24 cellular contexts compared by ENCODE assay signal in the genomic region with DNA sequence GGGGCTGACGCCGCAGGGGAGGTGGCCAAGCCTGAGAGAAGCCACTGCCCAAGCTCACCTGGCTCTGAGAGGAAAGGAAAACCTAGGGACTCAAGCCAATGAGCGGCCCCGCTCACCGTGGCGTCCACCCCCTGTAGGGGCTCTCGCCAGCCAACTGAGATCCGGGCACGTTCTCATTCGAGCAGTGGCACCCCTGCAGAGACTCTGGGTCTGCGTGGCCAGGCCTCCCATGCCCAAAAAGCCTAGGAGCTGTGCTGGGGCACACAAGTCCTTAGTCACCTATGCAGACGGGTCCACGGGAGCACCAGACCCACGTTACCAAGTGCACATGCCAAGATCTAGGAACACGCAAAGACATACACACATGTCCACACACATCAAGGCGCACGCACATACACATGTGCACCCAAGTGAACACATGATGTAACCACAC.
"Had no signal": no experiment of that assay in that cellular context is flagged by ENCODE, and none has a peak within 500 bp of the region (broad histone marks: within the 10 kb centered on the region; RNA-seq: fewer than 3 reads in every experiment).

No MANE protein-coding gene starts in this region.

- H3K27ac Mint-ChIP-seq: activated CD4-positive, alpha-beta memory T cell treated with anti-CD3 and anti-CD28 coated beads for 36 hours; activated naive CD4-positive, alpha-beta T cell treated with anti-CD3 and anti-CD28 coated beads, Interleukin-2, amount 50 U/mL, for 72 hours; activated T-helper 1 cell treated with anti-CD3 and anti-CD28 coated beads, Interleukin-12 subunit alpha, Interleukin-12 subunit beta, Interleukin-2, Interleukin-4 antibody, amounts not matched to agents 30 ng/mL and 10 ng/mL and 1 ng/mL, durations not matched to agents 14 hours and 24 hours and 36 hours had no signal

- H3K4me1 ChIP-seq: prostate gland had no signal

- H3K4me3 ChIP-seq: body of pancreas, colonic mucosa, hepatocyte, prostate gland, skin epidermis, tibial nerve, uterus had no signal

- H3K36me3 ChIP-seq: uterus had no signal

- H3K9me3 Mint-ChIP-seq: neural crest cell; stimulated activated naive CD8-positive, alpha-beta T cell treated with anti-CD3 and anti-CD28 coated beads, Interleukin-15, Interleukin-2, amounts not matched to agents 100 ng/mL and 50 ng/mL, for 24 hours had no signal

- H2AFZ ChIP-seq: hepatocyte had no signal

- H3K27me3 Mint-ChIP-seq: activated CD4-positive, alpha-beta memory T cell treated with anti-CD3 and anti-CD28 coated beads for 36 hours; stimulated activated naive CD8-positive, alpha-beta T cell treated with anti-CD3 and anti-CD28 coated beads, Interleukin-15, Interleukin-2, amounts not matched to agents 100 ng/mL and 50 ng/mL, for 24 hours; T-helper 17 cell had no signal

- H3K4me3 Mint-ChIP-seq: activated CD4-positive, alpha-beta memory T cell treated with anti-CD3 and anti-CD28 coated beads for 36 hours; activated T-helper 1 cell treated with anti-CD3 and anti-CD28 coated beads, Interleukin-12 subunit alpha, Interleukin-12 subunit beta, Interleukin-2, Interleukin-4 antibody, amounts not matched to agents 30 ng/mL and 10 ng/mL and 1 ng/mL, durations not matched to agents 14 hours and 24 hours and 36 hours; endodermal cell; stimulated activated naive CD8-positive, alpha-beta T cell treated with anti-CD3 and anti-CD28 coated beads, Interleukin-15, Interleukin-2, amounts not matched to agents 100 ng/mL and 50 ng/mL, for 24 hours had no signal

- H3K27ac ChIP-seq: body of pancreas, colonic mucosa, epithelial cell of prostate, hepatocyte, prostate gland, skin epidermis, VCaP had no signal

- H3K27me3 ChIP-seq: body of pancreas, colonic mucosa, hepatocyte, tibial nerve, uterus had no signal

- DNase-seq: activated CD4-positive, alpha-beta memory T cell treated with anti-CD3 and anti-CD28 coated beads for 36 hours; activated gamma-delta T cell treated with Interleukin-2 at 50 U/mL for 16 hours; activated T-cell treated with anti-CD3 and anti-CD28 coated beads for 4 hours; amniotic stem cell; body of pancreas; central memory CD4-positive, alpha-beta T cell; colonic mucosa; endodermal cell; left cardiac atrium; stimulated activated CD4-positive, alpha-beta T cell treated with anti-CD3 and anti-CD28 coated beads, Interleukin-15, amount 100 ng/mL, for 24 hours; stimulated activated CD4-positive, alpha-beta T cell treated with anti-CD3 and anti-CD28 coated beads, Interleukin-2, amount 100 ng/mL, for 48 hours; T-helper 17 cell; uterus had no signal

- ATAC-seq: activated naive CD4-positive, alpha-beta T cell treated with anti-CD3 and anti-CD28 coated beads, Interleukin-2, amount 50 U/mL, for 72 hours; body of pancreas; left cardiac atrium; right cardiac atrium; T-helper 17 cell had no signal

- H3K9me3 ChIP-seq: body of pancreas, colonic mucosa, prostate gland, tibial nerve, uterus had no signal

- H3K4me2 ChIP-seq: hepatocyte had no signal
